Comparison of ENCODE assay signal across 1 cellular context in the genomic region with DNA sequence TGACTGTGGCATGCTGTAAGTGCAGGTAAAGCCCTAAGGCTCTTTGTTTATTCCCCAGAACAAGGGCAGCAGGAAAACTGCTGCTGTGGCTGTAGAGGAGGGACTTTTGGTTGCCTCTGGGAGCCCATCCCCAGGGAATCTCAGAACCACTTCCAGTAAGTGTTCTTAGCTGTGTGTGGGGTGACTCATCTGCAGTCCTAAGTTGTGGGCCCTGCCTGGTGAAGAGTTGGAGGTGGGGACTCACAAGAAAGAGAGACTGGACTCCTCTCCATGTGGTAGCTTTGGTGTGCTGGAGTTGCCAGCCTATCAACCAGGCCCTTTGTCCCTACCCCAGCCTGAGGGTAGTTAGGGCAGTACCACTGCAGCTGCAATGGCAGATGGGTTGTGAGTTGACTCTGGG.
TF ChIP-seq lines count a peak whose summit lies in the region.

No MANE protein-coding gene starts in this region.

TF ChIP-seq in GM23338, 12 proteins besides CTCF, POLR2A, EP300 and RAD21 (continued from another document):
- TF ChIP-seq, protein P1, sequence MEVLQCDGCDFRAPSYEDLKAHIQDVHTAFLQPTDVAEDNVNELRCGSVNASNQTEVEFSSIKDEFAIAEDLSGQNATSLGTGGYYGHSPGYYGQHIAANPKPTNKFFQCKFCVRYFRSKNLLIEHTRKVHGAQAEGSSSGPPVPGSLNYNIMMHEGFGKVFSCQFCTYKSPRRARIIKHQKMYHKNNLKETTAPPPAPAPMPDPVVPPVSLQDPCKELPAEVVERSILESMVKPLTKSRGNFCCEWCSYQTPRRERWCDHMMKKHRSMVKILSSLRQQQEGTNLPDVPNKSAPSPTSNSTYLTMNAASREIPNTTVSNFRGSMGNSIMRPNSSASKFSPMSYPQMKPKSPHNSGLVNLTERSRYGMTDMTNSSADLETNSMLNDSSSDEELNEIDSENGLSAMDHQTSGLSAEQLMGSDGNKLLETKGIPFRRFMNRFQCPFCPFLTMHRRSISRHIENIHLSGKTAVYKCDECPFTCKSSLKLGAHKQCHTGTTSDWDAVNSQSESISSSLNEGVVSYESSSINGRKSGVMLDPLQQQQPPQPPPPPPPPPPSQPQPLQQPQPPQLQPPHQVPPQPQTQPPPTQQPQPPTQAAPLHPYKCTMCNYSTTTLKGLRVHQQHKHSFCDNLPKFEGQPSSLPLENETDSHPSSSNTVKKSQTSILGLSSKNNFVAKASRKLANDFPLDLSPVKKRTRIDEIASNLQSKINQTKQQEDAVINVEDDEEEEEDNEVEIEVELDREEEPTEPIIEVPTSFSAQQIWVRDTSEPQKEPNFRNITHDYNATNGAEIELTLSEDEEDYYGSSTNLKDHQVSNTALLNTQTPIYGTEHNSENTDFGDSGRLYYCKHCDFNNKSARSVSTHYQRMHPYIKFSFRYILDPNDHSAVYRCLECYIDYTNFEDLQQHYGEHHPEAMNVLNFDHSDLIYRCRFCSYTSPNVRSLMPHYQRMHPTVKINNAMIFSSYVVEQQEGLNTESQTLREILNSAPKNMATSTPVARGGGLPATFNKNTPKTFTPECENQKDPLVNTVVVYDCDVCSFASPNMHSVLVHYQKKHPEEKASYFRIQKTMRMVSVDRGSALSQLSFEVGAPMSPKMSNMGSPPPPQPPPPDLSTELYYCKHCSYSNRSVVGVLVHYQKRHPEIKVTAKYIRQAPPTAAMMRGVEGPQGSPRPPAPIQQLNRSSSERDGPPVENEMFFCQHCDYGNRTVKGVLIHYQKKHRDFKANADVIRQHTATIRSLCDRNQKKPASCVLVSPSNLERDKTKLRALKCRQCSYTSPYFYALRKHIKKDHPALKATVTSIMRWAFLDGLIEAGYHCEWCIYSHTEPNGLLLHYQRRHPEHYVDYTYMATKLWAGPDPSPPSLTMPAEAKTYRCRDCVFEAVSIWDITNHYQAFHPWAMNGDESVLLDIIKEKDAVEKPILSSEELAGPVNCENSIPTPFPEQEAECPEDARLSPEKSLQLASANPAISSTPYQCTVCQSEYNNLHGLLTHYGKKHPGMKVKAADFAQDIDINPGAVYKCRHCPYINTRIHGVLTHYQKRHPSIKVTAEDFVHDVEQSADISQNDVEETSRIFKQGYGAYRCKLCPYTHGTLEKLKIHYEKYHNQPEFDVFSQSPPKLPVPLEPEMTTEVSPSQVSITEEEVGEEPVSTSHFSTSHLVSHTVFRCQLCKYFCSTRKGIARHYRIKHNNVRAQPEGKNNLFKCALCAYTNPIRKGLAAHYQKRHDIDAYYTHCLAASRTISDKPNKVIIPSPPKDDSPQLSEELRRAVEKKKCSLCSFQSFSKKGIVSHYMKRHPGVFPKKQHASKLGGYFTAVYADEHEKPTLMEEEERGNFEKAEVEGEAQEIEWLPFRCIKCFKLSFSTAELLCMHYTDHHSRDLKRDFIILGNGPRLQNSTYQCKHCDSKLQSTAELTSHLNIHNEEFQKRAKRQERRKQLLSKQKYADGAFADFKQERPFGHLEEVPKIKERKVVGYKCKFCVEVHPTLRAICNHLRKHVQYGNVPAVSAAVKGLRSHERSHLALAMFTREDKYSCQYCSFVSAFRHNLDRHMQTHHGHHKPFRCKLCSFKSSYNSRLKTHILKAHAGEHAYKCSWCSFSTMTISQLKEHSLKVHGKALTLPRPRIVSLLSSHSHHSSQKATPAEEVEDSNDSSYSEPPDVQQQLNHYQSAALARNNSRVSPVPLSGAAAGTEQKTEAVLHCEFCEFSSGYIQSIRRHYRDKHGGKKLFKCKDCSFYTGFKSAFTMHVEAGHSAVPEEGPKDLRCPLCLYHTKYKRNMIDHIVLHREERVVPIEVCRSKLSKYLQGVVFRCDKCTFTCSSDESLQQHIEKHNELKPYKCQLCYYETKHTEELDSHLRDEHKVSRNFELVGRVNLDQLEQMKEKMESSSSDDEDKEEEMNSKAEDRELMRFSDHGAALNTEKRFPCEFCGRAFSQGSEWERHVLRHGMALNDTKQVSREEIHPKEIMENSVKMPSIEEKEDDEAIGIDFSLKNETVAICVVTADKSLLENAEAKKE (CRISPR knock-in tag; IDR thresholded peaks at IDR 0.05), result no peak
- TF ChIP-seq, protein P2, sequence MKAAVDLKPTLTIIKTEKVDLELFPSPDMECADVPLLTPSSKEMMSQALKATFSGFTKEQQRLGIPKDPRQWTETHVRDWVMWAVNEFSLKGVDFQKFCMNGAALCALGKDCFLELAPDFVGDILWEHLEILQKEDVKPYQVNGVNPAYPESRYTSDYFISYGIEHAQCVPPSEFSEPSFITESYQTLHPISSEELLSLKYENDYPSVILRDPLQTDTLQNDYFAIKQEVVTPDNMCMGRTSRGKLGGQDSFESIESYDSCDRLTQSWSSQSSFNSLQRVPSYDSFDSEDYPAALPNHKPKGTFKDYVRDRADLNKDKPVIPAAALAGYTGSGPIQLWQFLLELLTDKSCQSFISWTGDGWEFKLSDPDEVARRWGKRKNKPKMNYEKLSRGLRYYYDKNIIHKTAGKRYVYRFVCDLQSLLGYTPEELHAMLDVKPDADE (IDR thresholded peaks at IDR 0.05), result no peak
